11 cellular contexts compared by ENCODE assay signal in the genomic region with DNA sequence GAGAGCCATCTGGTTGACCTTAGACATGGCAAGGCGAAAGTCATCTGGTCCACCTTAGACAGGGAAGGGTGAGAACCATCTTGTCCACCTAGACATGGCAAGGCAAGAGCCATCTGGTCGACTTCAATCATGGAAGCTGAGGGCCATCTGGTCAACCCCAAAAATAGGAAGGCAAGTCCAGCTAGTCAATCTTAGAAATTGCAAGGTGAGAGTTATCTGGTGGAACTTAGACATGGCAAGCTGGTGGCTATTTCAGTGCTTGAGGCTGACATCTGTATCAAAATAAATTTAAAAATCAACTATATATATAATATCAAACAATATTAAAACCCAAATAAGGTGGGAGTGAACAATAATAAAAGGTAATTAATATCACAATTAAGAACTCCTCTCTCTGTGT.
"Had no signal": no experiment of that assay in that cellular context is flagged by ENCODE, and none has a peak within 500 bp of the region (broad histone marks: within the 10 kb centered on the region; RNA-seq: fewer than 3 reads in every experiment).

No MANE protein-coding gene starts in this region.

- H3K27me3 Mint-ChIP-seq: IgD-negative memory B cell had no signal

- H3K9me3 ChIP-seq: HAP-1 had no signal

- H3K9ac ChIP-seq: GM23248, KMS-11 had no signal

- H3K27ac ChIP-seq: GM23248, HL-60, KMS-11 had no signal

- FAIRE-seq: HepG2 had no signal

- H3K4me3 ChIP-seq: GM23248, HAP-1 had no signal

- H3K4me1 ChIP-seq: HAP-1 had no signal

- H3K4me3 Mint-ChIP-seq: HFFc6, IgD-negative memory B cell had no signal

- H3K36me3 Mint-ChIP-seq: IgD-negative memory B cell had no signal

- DNase-seq: GM23248, GOT3, H7, HFFc6, KBM-7 had no signal

- H3K27ac Mint-ChIP-seq: HFFc6, IgD-negative memory B cell had no signal

- H3K36me3 ChIP-seq: HAP-1 had no signal

- H2AFZ ChIP-seq: GM23248 had no signal

- ATAC-seq: HCT116, HepG2 had no signal

- H3K4me2 ChIP-seq: KMS-11 had no signal
